ENCODE assay signal across 34 cellular contexts in genomic region chr2:6480514-6480913, GRCh38.
"Had no signal": no experiment of that assay in that cellular context is flagged by ENCODE, and none has a peak within 500 bp of the region (broad histone marks: within the 10 kb centered on the region; RNA-seq: fewer than 3 reads in every experiment).

No MANE protein-coding gene starts in this region.

- H3K36me3 ChIP-seq: MG63 had no signal

- H3K27me3 ChIP-seq: MG63 had no signal

- H3K9me3 ChIP-seq: MG63 had no signal

- H3K4me3 ChIP-seq: MG63 had no signal

- DNase-seq: Karpas-422, Kasumi-1, MG63, MM.1S, MV-4-11, NCI-H1048, NCI-H1092, NCI-H1092 treated with DMSO at 0.1 percent for 48 hours, NCI-H1105, NCI-H1105 treated with DMSO at 0.1 percent for 48 hours, NCI-H1417, NCI-H1417 treated with DMSO at 0.1 percent for 48 hours, NCI-H1436, NCI-H1436 treated with DMSO at 0.1 percent for 48 hours, NCI-H146, NCI-H1694, NCI-H1694 treated with DMSO at 0.1 percent for 48 hours, NCI-H187, NCI-H187 treated with DMSO at 0.1 percent for 48 hours, NCI-H1930, NCI-H2029, NCI-H2029 treated with DMSO at 0.1 percent for 48 hours, NCI-H2081, NCI-H2081 treated with DMSO at 0.1 percent for 48 hours, NCI-H2107, NCI-H2171, NCI-H2171 treated with DMSO at 0.1 percent for 48 hours, NCI-H2227 treated with DMSO at 0.1 percent for 48 hours, NCI-H226, NCI-H345, NCI-H446, NCI-H446 treated with DMSO at 0.1 percent for 48 hours, NCI-H510A, NCI-H510A treated with DMSO at 0.1 percent for 48 hours had no signal
